1 cellular context compared by ENCODE assay signal in the genomic region with DNA sequence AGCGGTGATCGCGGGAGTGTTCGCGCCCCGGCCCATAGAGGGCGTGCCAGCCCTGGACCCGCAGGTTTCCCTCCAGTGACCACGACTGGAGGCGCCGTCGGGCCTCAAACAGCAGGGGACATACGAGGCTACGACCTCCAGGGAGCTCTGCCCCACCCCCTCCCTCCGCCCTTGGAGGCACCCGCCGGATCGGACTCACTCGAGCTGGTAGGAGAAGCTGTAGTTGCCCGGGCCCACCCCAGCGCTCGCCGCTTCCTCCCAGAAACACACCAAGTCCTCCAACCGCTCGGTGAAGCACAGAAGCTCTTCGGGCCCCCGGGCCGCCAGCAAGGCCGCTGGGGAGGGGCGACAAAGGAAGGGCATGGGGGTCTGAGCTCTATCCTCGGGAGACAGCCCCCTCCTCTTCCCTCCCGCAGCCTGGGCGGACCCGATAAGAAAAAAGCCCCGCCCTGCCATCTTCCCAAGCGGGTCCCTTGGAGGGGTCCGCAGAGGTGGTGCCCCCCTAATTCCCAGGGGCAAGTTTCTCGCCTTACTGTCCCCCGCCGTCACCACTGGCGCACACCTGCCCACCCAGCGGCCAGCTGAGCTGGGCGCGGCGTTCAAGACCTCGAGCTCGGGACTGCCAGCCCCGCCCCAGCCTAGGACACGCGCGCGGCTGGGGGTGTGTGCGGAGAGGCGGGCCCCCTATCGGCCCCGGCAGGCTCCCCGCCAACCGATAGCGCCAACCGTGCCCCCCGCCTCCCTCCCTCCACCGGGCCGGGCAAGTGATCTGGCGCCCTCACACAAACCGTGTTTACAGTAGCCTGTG.
TF ChIP-seq lines count a peak whose summit lies in the region.

No MANE protein-coding gene starts in this region.

TF ChIP-seq in WTC11, 78 proteins besides CTCF, POLR2A, EP300 and RAD21 (continued from another document and continues in another):
- no peak for TF ChIP-seq NR1H2 (CRISPR knock-in tag; IDR thresholded peaks at IDR 0.05)
- TF ChIP-seq MXD4 (CRISPR knock-in tag; IDR thresholded peaks at IDR 0.05; ENCODE audit: borderline replicate concordance), result peak; percentile 72; the same call in 1 of the 2 replicates
- no peak for TF ChIP-seq ATF2 (CRISPR knock-in tag; IDR thresholded peaks at IDR 0.05; ENCODE audit: borderline replicate concordance, low read depth)
- TF ChIP-seq ZNF512 (CRISPR knock-in tag; IDR thresholded peaks at IDR 0.05; ENCODE audit: borderline replicate concordance), result no peak
- no peak for TF ChIP-seq ZNF317 (CRISPR knock-in tag; IDR thresholded peaks at IDR 0.05; ENCODE audit: borderline replicate concordance, low read depth)
- peak; percentile 68; the same call in 1 of the 2 replicates for TF ChIP-seq PRRX2 (CRISPR knock-in tag; IDR thresholded peaks at IDR 0.05)
- peak; percentile 59; the same call in 1 of the 2 replicates for TF ChIP-seq FOXP1 (CRISPR knock-in tag; IDR thresholded peaks at IDR 0.05; ENCODE audit: borderline replicate concordance)
- TF ChIP-seq, protein P1, sequence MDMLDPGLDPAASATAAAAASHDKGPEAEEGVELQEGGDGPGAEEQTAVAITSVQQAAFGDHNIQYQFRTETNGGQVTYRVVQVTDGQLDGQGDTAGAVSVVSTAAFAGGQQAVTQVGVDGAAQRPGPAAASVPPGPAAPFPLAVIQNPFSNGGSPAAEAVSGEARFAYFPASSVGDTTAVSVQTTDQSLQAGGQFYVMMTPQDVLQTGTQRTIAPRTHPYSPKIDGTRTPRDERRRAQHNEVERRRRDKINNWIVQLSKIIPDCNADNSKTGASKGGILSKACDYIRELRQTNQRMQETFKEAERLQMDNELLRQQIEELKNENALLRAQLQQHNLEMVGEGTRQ (CRISPR knock-in tag; IDR thresholded peaks at IDR 0.05), result no peak
- no peak for TF ChIP-seq ZNF263 (CRISPR knock-in tag; IDR thresholded peaks at IDR 0.05; ENCODE audit: low read depth)
- TF ChIP-seq, protein P2, sequence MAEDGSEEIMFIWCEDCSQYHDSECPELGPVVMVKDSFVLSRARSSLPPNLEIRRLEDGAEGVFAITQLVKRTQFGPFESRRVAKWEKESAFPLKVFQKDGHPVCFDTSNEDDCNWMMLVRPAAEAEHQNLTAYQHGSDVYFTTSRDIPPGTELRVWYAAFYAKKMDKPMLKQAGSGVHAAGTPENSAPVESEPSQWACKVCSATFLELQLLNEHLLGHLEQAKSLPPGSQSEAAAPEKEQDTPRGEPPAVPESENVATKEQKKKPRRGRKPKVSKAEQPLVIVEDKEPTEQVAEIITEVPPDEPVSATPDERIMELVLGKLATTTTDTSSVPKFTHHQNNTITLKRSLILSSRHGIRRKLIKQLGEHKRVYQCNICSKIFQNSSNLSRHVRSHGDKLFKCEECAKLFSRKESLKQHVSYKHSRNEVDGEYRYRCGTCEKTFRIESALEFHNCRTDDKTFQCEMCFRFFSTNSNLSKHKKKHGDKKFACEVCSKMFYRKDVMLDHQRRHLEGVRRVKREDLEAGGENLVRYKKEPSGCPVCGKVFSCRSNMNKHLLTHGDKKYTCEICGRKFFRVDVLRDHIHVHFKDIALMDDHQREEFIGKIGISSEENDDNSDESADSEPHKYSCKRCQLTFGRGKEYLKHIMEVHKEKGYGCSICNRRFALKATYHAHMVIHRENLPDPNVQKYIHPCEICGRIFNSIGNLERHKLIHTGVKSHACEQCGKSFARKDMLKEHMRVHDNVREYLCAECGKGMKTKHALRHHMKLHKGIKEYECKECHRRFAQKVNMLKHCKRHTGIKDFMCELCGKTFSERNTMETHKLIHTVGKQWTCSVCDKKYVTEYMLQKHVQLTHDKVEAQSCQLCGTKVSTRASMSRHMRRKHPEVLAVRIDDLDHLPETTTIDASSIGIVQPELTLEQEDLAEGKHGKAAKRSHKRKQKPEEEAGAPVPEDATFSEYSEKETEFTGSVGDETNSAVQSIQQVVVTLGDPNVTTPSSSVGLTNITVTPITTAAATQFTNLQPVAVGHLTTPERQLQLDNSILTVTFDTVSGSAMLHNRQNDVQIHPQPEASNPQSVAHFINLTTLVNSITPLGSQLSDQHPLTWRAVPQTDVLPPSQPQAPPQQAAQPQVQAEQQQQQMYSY (CRISPR knock-in tag; IDR thresholded peaks at IDR 0.05), result no peak
- TF ChIP-seq SMAD4 (CRISPR knock-in tag; IDR thresholded peaks at IDR 0.05), result no peak
- TF ChIP-seq ARID4B (CRISPR knock-in tag; IDR thresholded peaks at IDR 0.05; ENCODE audit: borderline replicate concordance), result no peak
- TF ChIP-seq NFATC4 (CRISPR knock-in tag; IDR thresholded peaks at IDR 0.05), result no peak
- TF ChIP-seq TCF7 (CRISPR knock-in tag; IDR thresholded peaks at IDR 0.05; ENCODE audit: low read depth), result no peak
- no peak for TF ChIP-seq CBFB (CRISPR knock-in tag; IDR thresholded peaks at IDR 0.05; ENCODE audit: low read depth)
- TF ChIP-seq GABPB1 (CRISPR knock-in tag; IDR thresholded peaks at IDR 0.05), result no peak
- TF ChIP-seq ZNF423 (CRISPR knock-in tag; IDR thresholded peaks at IDR 0.05), result peak; percentile 79
- TF ChIP-seq SP1 (CRISPR knock-in tag; conservative IDR thresholded peaks at IDR 0.05), result peak; percentile 52
- TF ChIP-seq, protein P3, sequence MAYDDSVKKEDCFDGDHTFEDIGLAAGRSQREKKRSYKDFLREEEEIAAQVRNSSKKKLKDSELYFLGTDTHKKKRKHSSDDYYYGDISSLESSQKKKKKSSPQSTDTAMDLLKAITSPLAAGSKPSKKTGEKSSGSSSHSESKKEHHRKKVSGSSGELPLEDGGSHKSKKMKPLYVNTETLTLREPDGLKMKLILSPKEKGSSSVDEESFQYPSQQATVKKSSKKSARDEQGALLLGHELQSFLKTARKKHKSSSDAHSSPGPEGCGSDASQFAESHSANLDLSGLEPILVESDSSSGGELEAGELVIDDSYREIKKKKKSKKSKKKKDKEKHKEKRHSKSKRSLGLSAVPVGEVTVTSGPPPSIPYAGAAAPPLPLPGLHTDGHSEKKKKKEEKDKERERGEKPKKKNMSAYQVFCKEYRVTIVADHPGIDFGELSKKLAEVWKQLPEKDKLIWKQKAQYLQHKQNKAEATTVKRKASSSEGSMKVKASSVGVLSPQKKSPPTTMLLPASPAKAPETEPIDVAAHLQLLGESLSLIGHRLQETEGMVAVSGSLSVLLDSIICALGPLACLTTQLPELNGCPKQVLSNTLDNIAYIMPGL (CRISPR knock-in tag; IDR thresholded peaks at IDR 0.05), result no peak; the same call in 1 of the 2 replicates
- 0 out of 2 replicates have a peak, but pooled peaks have one; percentile 13 for TF ChIP-seq NFYB (CRISPR knock-in tag; conservative IDR thresholded peaks at IDR 0.05; ENCODE audit: low read depth)
- TF ChIP-seq ATF6 (CRISPR knock-in tag; IDR thresholded peaks at IDR 0.05), result no peak
- TF ChIP-seq OVOL2 (CRISPR knock-in tag; IDR thresholded peaks at IDR 0.05; ENCODE audit: borderline replicate concordance), result no peak
- no peak for TF ChIP-seq CDX4 (CRISPR knock-in tag; IDR thresholded peaks at IDR 0.05; ENCODE audit: borderline replicate concordance)
- no peak for TF ChIP-seq ATF1 (CRISPR knock-in tag; IDR thresholded peaks at IDR 0.05)
- TF ChIP-seq ZNF281 (CRISPR knock-in tag; IDR thresholded peaks at IDR 0.05), result no peak
- TF ChIP-seq NR2C2 (CRISPR knock-in tag; IDR thresholded peaks at IDR 0.05), result no peak
- no peak for TF ChIP-seq ELF4 (CRISPR knock-in tag; IDR thresholded peaks at IDR 0.05; ENCODE audit: low read depth)
- no peak for TF ChIP-seq ZBTB21 (CRISPR knock-in tag; IDR thresholded peaks at IDR 0.05; ENCODE audit: borderline replicate concordance)
- no peak for TF ChIP-seq NFE2L1 (CRISPR knock-in tag; IDR thresholded peaks at IDR 0.05)
- peak; percentile 73; the same call in 1 of the 2 replicates for TF ChIP-seq ZSCAN18 (CRISPR knock-in tag; IDR thresholded peaks at IDR 0.05)
